Comparison of ENCODE assay signal across 1 cellular context in the genomic region with DNA sequence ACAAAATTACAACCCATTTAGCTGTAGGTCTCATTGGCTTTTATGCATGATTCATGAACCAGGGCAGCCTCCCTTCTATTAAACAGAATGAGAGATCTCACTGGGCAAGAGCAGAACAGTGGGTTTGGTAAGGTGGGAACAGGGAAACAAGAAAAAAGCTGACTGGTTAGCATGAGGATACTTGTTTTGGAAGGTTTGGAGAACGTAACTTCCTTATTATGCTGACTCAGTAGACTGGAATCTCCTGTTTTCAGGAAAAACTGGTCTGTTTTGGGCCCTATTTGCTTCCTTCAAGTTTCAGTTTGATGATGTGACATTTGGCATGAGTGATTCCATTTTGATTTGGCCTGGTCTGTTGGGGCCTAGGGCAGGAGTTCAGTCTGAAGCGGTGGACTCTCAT.
TF ChIP-seq lines count a peak whose summit lies in the region.

No MANE protein-coding gene starts in this region.

TF ChIP-seq in K562, 482 proteins besides CTCF, POLR2A, EP300 and RAD21 (continued from another document):
- TF ChIP-seq, protein P1, sequence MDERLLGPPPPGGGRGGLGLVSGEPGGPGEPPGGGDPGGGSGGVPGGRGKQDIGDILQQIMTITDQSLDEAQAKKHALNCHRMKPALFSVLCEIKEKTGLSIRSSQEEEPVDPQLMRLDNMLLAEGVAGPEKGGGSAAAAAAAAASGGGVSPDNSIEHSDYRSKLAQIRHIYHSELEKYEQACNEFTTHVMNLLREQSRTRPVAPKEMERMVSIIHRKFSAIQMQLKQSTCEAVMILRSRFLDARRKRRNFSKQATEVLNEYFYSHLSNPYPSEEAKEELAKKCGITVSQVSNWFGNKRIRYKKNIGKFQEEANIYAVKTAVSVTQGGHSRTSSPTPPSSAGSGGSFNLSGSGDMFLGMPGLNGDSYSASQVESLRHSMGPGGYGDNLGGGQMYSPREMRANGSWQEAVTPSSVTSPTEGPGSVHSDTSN (CRISPR knock-in tag; IDR thresholded peaks at IDR 0.05; ENCODE audit: low read depth), result no peak
- TF ChIP-seq, protein P1 (tag; conservative IDR thresholded peaks at IDR 0.05; ENCODE audit: low read depth), result no peak
- TF ChIP-seq ZNF316 (IDR thresholded peaks at IDR 0.05) (peak; percentile 85), CBX8 (IDR thresholded peaks at IDR 0.05; ENCODE audit: borderline replicate concordance, extremely low read depth, low read depth, low read length, poor library complexity, severe bottlenecking) (no peak), SIN3A (IDR thresholded peaks at IDR 0.05; ENCODE audit: borderline replicate concordance in 2 of 2, control insufficient read depth in 1 of 2, low read depth in 2 of 2, low read length in 2 of 2) (no peak), ZNF134 (CRISPR knock-in tag; conservative IDR thresholded peaks at IDR 0.05) (no peak), ETV5 (CRISPR knock-in tag; IDR thresholded peaks at IDR 0.05; ENCODE audit: low read depth) (no peak), C11orf30 (IDR thresholded peaks at IDR 0.05; ENCODE audit: low read depth) (peak; percentile 77), TEAD1 (CRISPR knock-in tag; IDR thresholded peaks at IDR 0.05) (no peak), CHD1 (IDR thresholded peaks at IDR 0.05; ENCODE audit: low read length) (no peak), POLR2AphosphoS2 (IDR thresholded peaks at IDR 0.05; ENCODE audit: low read length) (no peak), MAFF (IDR thresholded peaks at IDR 0.05; ENCODE audit: low read length) (peak; percentile 71), EGR1 (conservative IDR thresholded peaks at IDR 0.05) (no peak), NONO (IDR thresholded peaks at IDR 0.05; ENCODE audit: low read depth in 2 of 2, low read length in 1 of 2) (no peak), SIN3B (IDR thresholded peaks at IDR 0.05; ENCODE audit: low read depth) (no peak)
- TF ChIP-seq, protein P2, sequence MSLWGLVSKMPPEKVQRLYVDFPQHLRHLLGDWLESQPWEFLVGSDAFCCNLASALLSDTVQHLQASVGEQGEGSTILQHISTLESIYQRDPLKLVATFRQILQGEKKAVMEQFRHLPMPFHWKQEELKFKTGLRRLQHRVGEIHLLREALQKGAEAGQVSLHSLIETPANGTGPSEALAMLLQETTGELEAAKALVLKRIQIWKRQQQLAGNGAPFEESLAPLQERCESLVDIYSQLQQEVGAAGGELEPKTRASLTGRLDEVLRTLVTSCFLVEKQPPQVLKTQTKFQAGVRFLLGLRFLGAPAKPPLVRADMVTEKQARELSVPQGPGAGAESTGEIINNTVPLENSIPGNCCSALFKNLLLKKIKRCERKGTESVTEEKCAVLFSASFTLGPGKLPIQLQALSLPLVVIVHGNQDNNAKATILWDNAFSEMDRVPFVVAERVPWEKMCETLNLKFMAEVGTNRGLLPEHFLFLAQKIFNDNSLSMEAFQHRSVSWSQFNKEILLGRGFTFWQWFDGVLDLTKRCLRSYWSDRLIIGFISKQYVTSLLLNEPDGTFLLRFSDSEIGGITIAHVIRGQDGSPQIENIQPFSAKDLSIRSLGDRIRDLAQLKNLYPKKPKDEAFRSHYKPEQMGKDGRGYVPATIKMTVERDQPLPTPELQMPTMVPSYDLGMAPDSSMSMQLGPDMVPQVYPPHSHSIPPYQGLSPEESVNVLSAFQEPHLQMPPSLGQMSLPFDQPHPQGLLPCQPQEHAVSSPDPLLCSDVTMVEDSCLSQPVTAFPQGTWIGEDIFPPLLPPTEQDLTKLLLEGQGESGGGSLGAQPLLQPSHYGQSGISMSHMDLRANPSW (CRISPR knock-in tag; IDR thresholded peaks at IDR 0.05), result no peak
- TF ChIP-seq, protein P3, sequence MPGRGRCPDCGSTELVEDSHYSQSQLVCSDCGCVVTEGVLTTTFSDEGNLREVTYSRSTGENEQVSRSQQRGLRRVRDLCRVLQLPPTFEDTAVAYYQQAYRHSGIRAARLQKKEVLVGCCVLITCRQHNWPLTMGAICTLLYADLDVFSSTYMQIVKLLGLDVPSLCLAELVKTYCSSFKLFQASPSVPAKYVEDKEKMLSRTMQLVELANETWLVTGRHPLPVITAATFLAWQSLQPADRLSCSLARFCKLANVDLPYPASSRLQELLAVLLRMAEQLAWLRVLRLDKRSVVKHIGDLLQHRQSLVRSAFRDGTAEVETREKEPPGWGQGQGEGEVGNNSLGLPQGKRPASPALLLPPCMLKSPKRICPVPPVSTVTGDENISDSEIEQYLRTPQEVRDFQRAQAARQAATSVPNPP (IDR thresholded peaks at IDR 0.05; ENCODE audit: borderline replicate concordance, insufficient read depth, insufficient read length), result no peak
- TF ChIP-seq, protein P4, sequence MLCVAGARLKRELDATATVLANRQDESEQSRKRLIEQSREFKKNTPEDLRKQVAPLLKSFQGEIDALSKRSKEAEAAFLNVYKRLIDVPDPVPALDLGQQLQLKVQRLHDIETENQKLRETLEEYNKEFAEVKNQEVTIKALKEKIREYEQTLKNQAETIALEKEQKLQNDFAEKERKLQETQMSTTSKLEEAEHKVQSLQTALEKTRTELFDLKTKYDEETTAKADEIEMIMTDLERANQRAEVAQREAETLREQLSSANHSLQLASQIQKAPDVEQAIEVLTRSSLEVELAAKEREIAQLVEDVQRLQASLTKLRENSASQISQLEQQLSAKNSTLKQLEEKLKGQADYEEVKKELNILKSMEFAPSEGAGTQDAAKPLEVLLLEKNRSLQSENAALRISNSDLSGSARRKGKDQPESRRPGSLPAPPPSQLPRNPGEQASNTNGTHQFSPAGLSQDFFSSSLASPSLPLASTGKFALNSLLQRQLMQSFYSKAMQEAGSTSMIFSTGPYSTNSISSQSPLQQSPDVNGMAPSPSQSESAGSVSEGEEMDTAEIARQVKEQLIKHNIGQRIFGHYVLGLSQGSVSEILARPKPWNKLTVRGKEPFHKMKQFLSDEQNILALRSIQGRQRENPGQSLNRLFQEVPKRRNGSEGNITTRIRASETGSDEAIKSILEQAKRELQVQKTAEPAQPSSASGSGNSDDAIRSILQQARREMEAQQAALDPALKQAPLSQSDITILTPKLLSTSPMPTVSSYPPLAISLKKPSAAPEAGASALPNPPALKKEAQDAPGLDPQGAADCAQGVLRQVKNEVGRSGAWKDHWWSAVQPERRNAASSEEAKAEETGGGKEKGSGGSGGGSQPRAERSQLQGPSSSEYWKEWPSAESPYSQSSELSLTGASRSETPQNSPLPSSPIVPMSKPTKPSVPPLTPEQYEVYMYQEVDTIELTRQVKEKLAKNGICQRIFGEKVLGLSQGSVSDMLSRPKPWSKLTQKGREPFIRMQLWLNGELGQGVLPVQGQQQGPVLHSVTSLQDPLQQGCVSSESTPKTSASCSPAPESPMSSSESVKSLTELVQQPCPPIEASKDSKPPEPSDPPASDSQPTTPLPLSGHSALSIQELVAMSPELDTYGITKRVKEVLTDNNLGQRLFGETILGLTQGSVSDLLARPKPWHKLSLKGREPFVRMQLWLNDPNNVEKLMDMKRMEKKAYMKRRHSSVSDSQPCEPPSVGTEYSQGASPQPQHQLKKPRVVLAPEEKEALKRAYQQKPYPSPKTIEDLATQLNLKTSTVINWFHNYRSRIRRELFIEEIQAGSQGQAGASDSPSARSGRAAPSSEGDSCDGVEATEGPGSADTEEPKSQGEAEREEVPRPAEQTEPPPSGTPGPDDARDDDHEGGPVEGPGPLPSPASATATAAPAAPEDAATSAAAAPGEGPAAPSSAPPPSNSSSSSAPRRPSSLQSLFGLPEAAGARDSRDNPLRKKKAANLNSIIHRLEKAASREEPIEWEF (CRISPR knock-in tag; IDR thresholded peaks at IDR 0.05), result no peak
- TF ChIP-seq, protein P5, sequence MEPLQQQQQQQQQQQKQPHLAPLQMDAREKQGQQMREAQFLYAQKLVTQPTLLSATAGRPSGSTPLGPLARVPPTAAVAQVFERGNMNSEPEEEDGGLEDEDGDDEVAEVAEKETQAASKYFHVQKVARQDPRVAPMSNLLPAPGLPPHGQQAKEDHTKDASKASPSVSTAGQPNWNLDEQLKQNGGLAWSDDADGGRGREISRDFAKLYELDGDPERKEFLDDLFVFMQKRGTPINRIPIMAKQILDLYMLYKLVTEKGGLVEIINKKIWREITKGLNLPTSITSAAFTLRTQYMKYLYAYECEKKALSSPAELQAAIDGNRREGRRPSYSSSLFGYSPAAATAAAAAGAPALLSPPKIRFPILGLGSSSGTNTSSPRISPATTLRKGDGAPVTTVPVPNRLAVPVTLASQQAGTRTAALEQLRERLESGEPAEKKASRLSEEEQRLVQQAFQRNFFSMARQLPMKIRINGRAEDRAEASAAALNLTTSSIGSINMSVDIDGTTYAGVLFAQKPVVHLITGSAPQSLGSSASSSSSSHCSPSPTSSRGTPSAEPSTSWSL (CRISPR knock-in tag; IDR thresholded peaks at IDR 0.05; ENCODE audit: borderline replicate concordance), result no peak
- TF ChIP-seq, protein P6, sequence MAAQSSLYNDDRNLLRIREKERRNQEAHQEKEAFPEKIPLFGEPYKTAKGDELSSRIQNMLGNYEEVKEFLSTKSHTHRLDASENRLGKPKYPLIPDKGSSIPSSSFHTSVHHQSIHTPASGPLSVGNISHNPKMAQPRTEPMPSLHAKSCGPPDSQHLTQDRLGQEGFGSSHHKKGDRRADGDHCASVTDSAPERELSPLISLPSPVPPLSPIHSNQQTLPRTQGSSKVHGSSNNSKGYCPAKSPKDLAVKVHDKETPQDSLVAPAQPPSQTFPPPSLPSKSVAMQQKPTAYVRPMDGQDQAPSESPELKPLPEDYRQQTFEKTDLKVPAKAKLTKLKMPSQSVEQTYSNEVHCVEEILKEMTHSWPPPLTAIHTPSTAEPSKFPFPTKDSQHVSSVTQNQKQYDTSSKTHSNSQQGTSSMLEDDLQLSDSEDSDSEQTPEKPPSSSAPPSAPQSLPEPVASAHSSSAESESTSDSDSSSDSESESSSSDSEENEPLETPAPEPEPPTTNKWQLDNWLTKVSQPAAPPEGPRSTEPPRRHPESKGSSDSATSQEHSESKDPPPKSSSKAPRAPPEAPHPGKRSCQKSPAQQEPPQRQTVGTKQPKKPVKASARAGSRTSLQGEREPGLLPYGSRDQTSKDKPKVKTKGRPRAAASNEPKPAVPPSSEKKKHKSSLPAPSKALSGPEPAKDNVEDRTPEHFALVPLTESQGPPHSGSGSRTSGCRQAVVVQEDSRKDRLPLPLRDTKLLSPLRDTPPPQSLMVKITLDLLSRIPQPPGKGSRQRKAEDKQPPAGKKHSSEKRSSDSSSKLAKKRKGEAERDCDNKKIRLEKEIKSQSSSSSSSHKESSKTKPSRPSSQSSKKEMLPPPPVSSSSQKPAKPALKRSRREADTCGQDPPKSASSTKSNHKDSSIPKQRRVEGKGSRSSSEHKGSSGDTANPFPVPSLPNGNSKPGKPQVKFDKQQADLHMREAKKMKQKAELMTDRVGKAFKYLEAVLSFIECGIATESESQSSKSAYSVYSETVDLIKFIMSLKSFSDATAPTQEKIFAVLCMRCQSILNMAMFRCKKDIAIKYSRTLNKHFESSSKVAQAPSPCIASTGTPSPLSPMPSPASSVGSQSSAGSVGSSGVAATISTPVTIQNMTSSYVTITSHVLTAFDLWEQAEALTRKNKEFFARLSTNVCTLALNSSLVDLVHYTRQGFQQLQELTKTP (IDR thresholded peaks at IDR 0.05; ENCODE audit: low read depth in 1 of 2, partially characterized antibody in 2 of 2), result no peak
